Comparison of ENCODE assay signal across 16 cellular contexts in the genomic region with DNA sequence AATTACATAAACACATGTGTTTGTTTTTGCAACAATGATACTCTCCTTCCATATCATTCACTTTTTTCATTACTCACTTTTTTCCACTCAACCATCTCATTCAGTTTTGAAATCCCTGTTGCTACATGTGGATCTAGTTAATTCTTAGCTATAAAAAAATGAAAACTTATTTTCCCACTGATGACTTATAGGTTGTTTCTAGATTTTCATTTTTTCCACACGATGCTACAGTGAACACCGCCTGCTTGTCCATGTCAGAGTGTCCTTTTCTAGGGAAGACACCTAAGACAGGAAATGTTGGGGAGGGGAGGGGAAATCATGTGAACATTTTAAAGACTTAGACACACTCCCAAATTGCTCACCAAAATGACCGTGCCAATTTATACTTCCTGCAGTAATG.
DNase-seq lines count a peak whose midpoint lies in the region; ATAC-seq, FAIRE-seq and TF ChIP-seq lines count a peak whose summit lies in the region.
"Had no signal": no experiment of that assay in that cellular context is flagged by ENCODE, and none has a peak within 500 bp of the region (broad histone marks: within the 10 kb centered on the region; RNA-seq: fewer than 3 reads in every experiment).

No MANE protein-coding gene starts in this region.

- in situ Hi-C loops in HepG2 (cut with HindIII; ENCODE audit: extremely low pct_ligation_motif_present, low pct_unique_long_range_greater_than_20kb): loop anchor here (5.0 kb wide), 1 partner anchor 161 kb away; no protein-coding TSS in a partner anchor

- no peak for DNase-seq in HepG2 (ENCODE audit: low spot score)
- no peak for DNase-seq in right lobe of liver
- no peak for DNase-seq in PC-3
- DNase-seq in fibroblast of peridontal ligament (ENCODE audit: extremely low read depth): peak; percentile 84
- DNase-seq in type B pancreatic cell (ENCODE audit: extremely low spot score, unreplicated experiment): no peak
- DNase-seq in upper lobe of right lung: no peak
- DNase-seq in NCI-H748 treated with DMSO at 0.1 percent for 48 hours (lab: John Stamatoyannopoulos, UW): no peak
- no peak for DNase-seq in endodermal cell
- DNase-seq: activated CD8-positive, alpha-beta T cell treated with anti-CD3 and anti-CD28 coated beads for 36 hours; foreskin melanocyte; stimulated activated CD4-positive, alpha-beta T cell treated with anti-CD3 and anti-CD28 coated beads, Interleukin-2, amount 100 ng/mL, for 24 hours; tibial artery had no signal

- no peak overlapping the region for H3K4me3 ChIP-seq in HepG2 (replicated peaks in 1 of 3; ENCODE audit: insufficient read depth in 1 of 3, low read depth in 2 of 3, low read length in 3 of 3)
- H3K4me3 ChIP-seq in right lobe of liver: no peak overlapping the region
- no peak overlapping the region for H3K4me3 ChIP-seq in PC-3 (ENCODE audit: low read length)
- no peak overlapping the region for H3K4me3 ChIP-seq in upper lobe of right lung
- no peak overlapping the region for H3K4me3 ChIP-seq in endodermal cell (ENCODE audit: low read length)
- H3K4me3 ChIP-seq: SJSA1, tibial artery had no signal

- TF ChIP-seq EP300 in HepG2 (IDR thresholded peaks at IDR 0.05; ENCODE audit: low read depth in 2 of 2, low read length in 2 of 2) (no peak), HepG2 (CRISPR knock-in tag; IDR thresholded peaks at IDR 0.05; ENCODE audit: borderline replicate concordance) (no peak)

- H3K27me3 ChIP-seq in HepG2 (ENCODE audit: control insufficient read depth in 1 of 2, insufficient read depth in 2 of 2, low read length in 2 of 2) (no peaks in the 10 kb centered on the region), right lobe of liver (no peaks in the 10 kb centered on the region), PC-3 (ENCODE audit: low read length) (no peaks in the 10 kb centered on the region), upper lobe of right lung (no peaks in the 10 kb centered on the region), endodermal cell (ENCODE audit: control insufficient read depth, insufficient read depth, low read length, poor library complexity, severe bottlenecking) (no peaks in the 10 kb centered on the region)
- H3K27me3 ChIP-seq: SJSA1, tibial artery had no signal

- no peaks in the 10 kb centered on the region for H3F3A ChIP-seq in PC-3 (ENCODE audit: low read length, unreplicated experiment)

- H2AFZ ChIP-seq in HepG2 (ENCODE audit: low read length) (no peak overlapping the region), PC-3 (ENCODE audit: low read length) (no peak overlapping the region)

- CTCF ChIA-PET in HepG2 (lab: Yijun Ruan, JAX; ENCODE audit: low intra/inter-chr PET ratio, low total read pairs): no interaction called here
- CTCF ChIA-PET in PC-3 (lab: Charles Lee): no interaction called here

- POLR2A ChIA-PET in HepG2 (lab: Yijun Ruan, JAX) (interaction anchor here (1.5 kb wide), 1 partner anchor 190 kb away, joined by 3 read pairs; no protein-coding TSS in a partner anchor), PC-3 (lab: Charles Lee; ENCODE audit: unreplicated experiment) (no interaction called here)

- H3K9ac ChIP-seq in HepG2 (ENCODE audit: insufficient read depth, low read depth, low read length) (no peak overlapping the region), PC-3 (ENCODE audit: low read length) (no peak overlapping the region), endodermal cell (ENCODE audit: extremely low read depth, low read length, poor library complexity, severe bottlenecking) (no peak overlapping the region)

- H3K27ac ChIP-seq in HepG2 (ENCODE audit: extremely low read length, insufficient read depth, low read length) (no peak overlapping the region), right lobe of liver (no peak overlapping the region), PC-3 (ENCODE audit: low read length) (no peak overlapping the region), upper lobe of right lung (no peak overlapping the region), endodermal cell (ENCODE audit: low read depth, low read length) (no peak overlapping the region)
- H3K27ac ChIP-seq: SJSA1, tibial artery had no signal

- no peak for TF ChIP-seq POLR2A in HepG2 (IDR thresholded peaks at IDR 0.05; ENCODE audit: insufficient read depth in 1 of 2, low read depth in 2 of 2, low read length in 2 of 2)
- no peak for TF ChIP-seq POLR2A in right lobe of liver (IDR thresholded peaks at IDR 0.05)

- ATAC-seq in HepG2 (no peak), right lobe of liver (no peak), PC-3 (peak; percentile 48), upper lobe of right lung (no peak)
- ATAC-seq: activated CD8-positive, alpha-beta T cell treated with anti-CD3 and anti-CD28 coated beads for 36 hours; HCT116 had no signal

- H3K36me3 Mint-ChIP-seq in type B pancreatic cell (no peaks in the 10 kb centered on the region), endodermal cell (ENCODE audit: low read depth) (no peaks in the 10 kb centered on the region)
- H3K36me3 Mint-ChIP-seq: memory B cell had no signal

- H4K20me1 ChIP-seq in HepG2 (ENCODE audit: insufficient read depth, low read length): no peaks in the 10 kb centered on the region
- H4K20me1 ChIP-seq in PC-3 (ENCODE audit: low read length): no peaks in the 10 kb centered on the region

- no peaks in the 10 kb centered on the region for H3K9me3 ChIP-seq in HepG2 (ENCODE audit: low read length)
- H3K9me3 ChIP-seq in right lobe of liver: no peaks in the 10 kb centered on the region
- H3K9me3 ChIP-seq in PC-3 (ENCODE audit: low read length): no peaks in the 10 kb centered on the region
- no peaks in the 10 kb centered on the region for H3K9me3 ChIP-seq in upper lobe of right lung
- no peaks in the 10 kb centered on the region for H3K9me3 ChIP-seq in endodermal cell (ENCODE audit: control insufficient read depth, low read length)
- H3K9me3 ChIP-seq: SJSA1, tibial artery had no signal

- H3K4me1 Mint-ChIP-seq in type B pancreatic cell (ENCODE audit: unreplicated experiment) (peaks cover 22% of the 10 kb centered on the region), endodermal cell (peaks cover 26% of the 10 kb centered on the region)

- H3K4me2 ChIP-seq in HepG2 (ENCODE audit: low read depth, low read length) (peak overlapping the region; percentile 82), PC-3 (ENCODE audit: low read length) (no peak overlapping the region)

- H3K9me3 Mint-ChIP-seq in type B pancreatic cell: no peaks in the 10 kb centered on the region
- no peaks in the 10 kb centered on the region for H3K9me3 Mint-ChIP-seq in endodermal cell
- H3K9me3 Mint-ChIP-seq: activated CD8-positive, alpha-beta T cell treated with anti-CD3 and anti-CD28 coated beads for 36 hours; activated T-helper 2 cell treated with anti-CD3 and anti-CD28 coated beads, Interferon-gamma antibody, Interleukin-2, Interleukin-4, amounts not matched to agents 10 μg/mL and 5 μg/mL and 100 μg/mL, durations not matched to agents 14 hours and 24 hours and 36 hours; memory B cell had no signal

- no peaks in the 10 kb centered on the region for H3K36me3 ChIP-seq in HepG2 (replicated peaks in 1 of 2; ENCODE audit: control insufficient read depth in 1 of 2, insufficient read depth in 2 of 2, low read length in 2 of 2)
- H3K36me3 ChIP-seq in right lobe of liver: no peaks in the 10 kb centered on the region
- no peaks in the 10 kb centered on the region for H3K36me3 ChIP-seq in PC-3 (ENCODE audit: low read depth, low read length)
- H3K36me3 ChIP-seq in upper lobe of right lung: no peaks in the 10 kb centered on the region
- no peaks in the 10 kb centered on the region for H3K36me3 ChIP-seq in endodermal cell (ENCODE audit: control insufficient read depth, insufficient read depth, low read length)
- H3K36me3 ChIP-seq: SJSA1, tibial artery had no signal

- no peak for TF ChIP-seq RAD21 in HepG2 (CRISPR knock-in tag; IDR thresholded peaks at IDR 0.05)

- H3K4me1 ChIP-seq in HepG2 (ENCODE audit: insufficient read depth, low read length) (peaks cover 46% of the 10 kb centered on the region), right lobe of liver (no peaks in the 10 kb centered on the region), PC-3 (ENCODE audit: insufficient read depth, low read length) (no peaks in the 10 kb centered on the region; the same call in 1 of the 2 replicates), upper lobe of right lung (no peaks in the 10 kb centered on the region), endodermal cell (ENCODE audit: control insufficient read depth, insufficient read depth, low read length) (no peaks in the 10 kb centered on the region)
- H3K4me1 ChIP-seq: SJSA1, tibial artery had no signal

- TF ChIP-seq CTCF in HepG2 (CRISPR knock-in tag; IDR thresholded peaks at IDR 0.05) (no peak), right lobe of liver (IDR thresholded peaks at IDR 0.05) (no peak), PC-3 (conservative IDR thresholded peaks at IDR 0.05; ENCODE audit: low read depth, low read length) (no peak), type B pancreatic cell (conservative IDR thresholded peaks at IDR 0.05) (no peak), upper lobe of right lung (IDR thresholded peaks at IDR 0.05) (no peak), endodermal cell (conservative IDR thresholded peaks at IDR 0.05) (no peak)

- BruUV-seq in HepG2 (replicated peaks; lab: Mats Ljungman, UMichigan) (no TSS peak), PC-3 (replicated peaks; lab: Mats Ljungman, UMichigan) (no TSS peak)

- no peak for FAIRE-seq in HepG2 (lab: Jason Lieb, UNC)

- 37% methylated on average over 3 of the region's 3 CpGs for WGBS in HepG2 (ENCODE audit: low lambda C conversion rate)
- WGBS in right lobe of liver (ENCODE audit: insufficient coverage, low coverage, low lambda C conversion rate, missing lambda C conversion rate): 53% methylated on average over 3 of the region's 3 CpGs
- WGBS in endodermal cell (ENCODE audit: insufficient coverage in 1 of 2, insufficient read length in 1 of 2), 2 experiments: 82 to 100% methylated on average over 2 to 3 of the region's 3 CpGs

- H3K79me2 ChIP-seq in HepG2 (ENCODE audit: insufficient read depth, low read length) (no peaks in the 10 kb centered on the region), PC-3 (ENCODE audit: low read length) (no peaks in the 10 kb centered on the region)

- intact Hi-C loops in HepG2 (cut with micrococcal nuclease; ENCODE audit: unreplicated experiment) (loop anchor here (2.0 to 10.0 kb wide), 3 partner anchors 49 to 329 kb away; no protein-coding TSS in a partner anchor), right lobe of liver (cut with DNase I) (loop anchor here in 1 of 2 donors (10.0 kb wide), 1 partner anchor 159 kb away; no protein-coding TSS in a partner anchor), PC-3 (cut with micrococcal nuclease) (loop anchor here (10.0 kb wide), 1 partner anchor 89 kb away; no protein-coding TSS in a partner anchor), upper lobe of right lung (cut with DNase I) (no loop called here)

- H3K9me2 ChIP-seq in PC-3 (replicated peaks; ENCODE audit: low read length): no peaks in the 10 kb centered on the region

- peak overlapping the region; percentile 9 for H3K4me3 Mint-ChIP-seq in type B pancreatic cell
- no peak overlapping the region for H3K4me3 Mint-ChIP-seq in endodermal cell
- H3K4me3 Mint-ChIP-seq: activated CD8-positive, alpha-beta T cell treated with anti-CD3 and anti-CD28 coated beads for 36 hours had no signal

- H3K27me3 Mint-ChIP-seq in type B pancreatic cell: peaks cover 7% of the 10 kb centered on the region
- H3K27me3 Mint-ChIP-seq in endodermal cell (ENCODE audit: insufficient read depth): no peaks in the 10 kb centered on the region
- H3K27me3 Mint-ChIP-seq: activated CD8-positive, alpha-beta T cell treated with anti-CD3 and anti-CD28 coated beads for 36 hours; memory B cell had no signal

- no peak overlapping the region for H3K27ac Mint-ChIP-seq in type B pancreatic cell
- no peak overlapping the region for H3K27ac Mint-ChIP-seq in endodermal cell
- H3K27ac Mint-ChIP-seq: activated CD8-positive, alpha-beta T cell treated with anti-CD3 and anti-CD28 coated beads for 36 hours; memory B cell had no signal
